In the genomic region with DNA sequence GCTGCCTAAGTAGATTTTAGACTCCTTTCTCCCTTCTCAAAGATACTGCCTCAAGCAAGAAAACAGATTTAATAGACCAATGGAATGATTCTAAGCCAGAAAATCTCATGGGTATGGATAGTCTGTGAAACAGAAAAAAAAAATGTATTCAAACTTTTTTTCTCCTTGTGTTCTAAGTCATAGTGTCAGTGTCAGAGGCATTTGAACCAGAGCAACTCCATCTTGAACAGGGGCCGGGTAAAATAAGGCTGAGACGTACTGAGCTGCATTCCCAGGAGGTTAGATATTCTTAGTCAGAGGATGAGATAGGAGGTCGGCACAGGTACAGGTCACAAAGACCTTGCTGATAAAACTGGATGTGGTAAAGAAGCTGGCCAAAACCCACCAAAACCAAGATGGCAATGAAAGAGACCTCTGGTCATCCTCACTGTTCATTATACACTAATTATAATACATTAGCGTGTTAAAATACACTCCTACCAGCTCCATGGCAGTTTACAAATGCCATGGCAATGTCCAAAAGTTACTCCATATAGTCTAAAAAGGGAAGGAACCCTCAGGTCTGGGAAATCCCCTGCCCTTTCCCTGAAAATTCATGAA, we compare ENCODE assay signal across 8 cellular contexts.
"Had no signal": no experiment of that assay in that cellular context is flagged by ENCODE, and none has a peak within 500 bp of the region (broad histone marks: within the 10 kb centered on the region; RNA-seq: fewer than 3 reads in every experiment).

No MANE protein-coding gene starts in this region.

- FAIRE-seq: HTR-8/SVneo had no signal

- H3K4me3 Mint-ChIP-seq: HFFc6 had no signal

- ATAC-seq: HCT116 had no signal

- H3K9me3 ChIP-seq: HAP-1 had no signal

- H3K36me3 ChIP-seq: HAP-1 had no signal

- H3K4me1 ChIP-seq: HAP-1 had no signal

- H3K27ac ChIP-seq: KMS-11 had no signal

- H3K4me3 ChIP-seq: HAP-1 had no signal

- H3K27ac Mint-ChIP-seq: HFFc6 had no signal

- H3K9me3 Mint-ChIP-seq: HFFc6 had no signal

- DNase-seq: GOT3, H7, HFFc6, IMR-90 had no signal

- H3K9ac ChIP-seq: KMS-11 had no signal

- H3K4me2 ChIP-seq: KMS-11 had no signal
